Comparison of ENCODE assay signal across 25 cellular contexts in genomic region chr13:21616205-21616604, GRCh38. TPM values are rescaled to one million over a fixed set of nuclear protein-coding genes. Genes with fewer than 3 reads are reported as not detected.
DNase-seq lines count a peak whose midpoint lies in the region; ATAC-seq, FAIRE-seq and TF ChIP-seq lines count a peak whose summit lies in the region.
"Had no signal": no experiment of that assay in that cellular context is flagged by ENCODE, and none has a peak within 500 bp of the region (broad histone marks: within the 10 kb centered on the region; RNA-seq: fewer than 3 reads in every experiment).

No MANE protein-coding gene starts in this region.

- H3K27ac ChIP-seq in ACC112 (ENCODE audit: low read depth, low read length): no peak overlapping the region
- peak overlapping the region; percentile 44; the same call in 1 of the 2 replicates for H3K27ac ChIP-seq in VCaP
- no peak overlapping the region for H3K27ac ChIP-seq in upper lobe of left lung
- H3K27ac ChIP-seq: adrenal gland, brain microvascular endothelial cell, gastroesophageal sphincter had no signal

- ATAC-seq in upper lobe of left lung (ENCODE audit: low FRiP score in 2 of 2): no peak
- ATAC-seq: gastroesophageal sphincter, GM12878 had no signal

- TF ChIP-seq POLR2A in upper lobe of left lung (IDR thresholded peaks at IDR 0.05): no peak
- TF ChIP-seq POLR2A in GM12892 (IDR thresholded peaks at IDR 0.05; ENCODE audit: low read depth, low read length): no peak

- FAIRE-seq in GM19239 (lab: Jason Lieb, UNC) (peak; percentile 37), GM12892 (lab: Jason Lieb, UNC) (no peak)
- FAIRE-seq: GM12878, urothelium cell line had no signal

- H3K79me2 ChIP-seq in ACC112 (ENCODE audit: control insufficient read depth, insufficient read depth, low read length, unreplicated experiment): no peaks in the 10 kb centered on the region

- peak overlapping the region; percentile 57 for H2AFZ ChIP-seq in ACC112 (ENCODE audit: low read length, unreplicated experiment)

- H3K4me3 ChIP-seq in ACC112 (ENCODE audit: low read depth, low read length): no peak overlapping the region
- no peak overlapping the region for H3K4me3 ChIP-seq in upper lobe of left lung
- H3K4me3 ChIP-seq: gastroesophageal sphincter, GM12878, lung had no signal

- DNase-seq in GM19239 (ENCODE audit: insufficient read length, low spot score): no peak
- peak; percentile 27 for DNase-seq in left kidney (ENCODE audit: low read depth, low spot score)
- no peak for DNase-seq in epidermal melanocyte (ENCODE audit: insufficient read length, low spot score)
- DNase-seq in hippocampal formation (lab: John Stamatoyannopoulos, UW): no peak
- no peak for DNase-seq in upper lobe of left lung
- DNase-seq in GM12892 (ENCODE audit: insufficient read length): no peak
- DNase-seq: activated CD4-positive, alpha-beta T cell treated with anti-CD3 and anti-CD28 coated beads for 1 hour; activated gamma-delta T cell; brain microvascular endothelial cell; C1 segment of cervical spinal cord; effector memory CD4-positive, alpha-beta T cell; NCI-H1105; NCI-H2029 treated with DMSO at 0.1 percent for 48 hours; NCI-H226; SIG-M5; spleen; stimulated activated CD4-positive, alpha-beta T cell treated with anti-CD3 and anti-CD28 coated beads, Interleukin-2, amount 100 ng/mL, for 48 hours had no signal

- 82 to 84% methylated on average over 3 of the region's 3 CpGs for WGBS in upper lobe of left lung, 2 donors

- no peaks in the 10 kb centered on the region for H3K36me3 ChIP-seq in ACC112 (ENCODE audit: insufficient read depth, low read length)
- no peaks in the 10 kb centered on the region for H3K36me3 ChIP-seq in upper lobe of left lung
- H3K36me3 ChIP-seq: adrenal gland, brain microvascular endothelial cell, gastroesophageal sphincter, spleen had no signal

- H3K27me3 ChIP-seq in ACC112 (ENCODE audit: insufficient read depth, low read length) (peaks cover 27% of the 10 kb centered on the region), upper lobe of left lung (no peaks in the 10 kb centered on the region)
- H3K27me3 ChIP-seq: adrenal gland, brain microvascular endothelial cell had no signal

- peaks cover 8% of the 10 kb centered on the region for H3K4me1 ChIP-seq in ACC112 (ENCODE audit: control insufficient read depth, insufficient read depth, low read length, unreplicated experiment)
- peaks cover 0 to 4% (median 0%) of the 10 kb centered on the region in 4 donors for H3K4me1 ChIP-seq in upper lobe of left lung
- H3K4me1 ChIP-seq: adrenal gland, gastroesophageal sphincter had no signal

- TF ChIP-seq CTCF in VCaP (conservative IDR thresholded peaks at IDR 0.05): no peak
- TF ChIP-seq CTCF in upper lobe of left lung (IDR thresholded peaks at IDR 0.05): no peak

- TF ChIP-seq EP300 in upper lobe of left lung (IDR thresholded peaks at IDR 0.05): no peak

- H3K9me3 ChIP-seq in upper lobe of left lung: no peaks in the 10 kb centered on the region
- H3K9me3 ChIP-seq: adrenal gland, gastroesophageal sphincter, spleen had no signal

RNA-seq across cellular contexts. Expression of gene MICU2, which starts 12.2 kb away (rescaled TPM):
- 10 to 100 TPM; 27.9 to 80.4 (median 46.0) TPM for total RNA-seq in upper lobe of left lung
- 46.3 TPM for polyA plus RNA-seq in GM12892 (2012; ENCODE audit: missing spikeins)

RNA-seq across cellular contexts. Expression of gene FGF9, which starts 54.7 kb away (rescaled TPM):
- total RNA-seq in upper lobe of left lung: 1 to 10 TPM in 2 of 6 donors, under 1 TPM in 3, not detected in 1; 0.11 to 3.6 (median 0.79) TPM
- polyA plus RNA-seq in GM12892 (2012; ENCODE audit: missing spikeins): not detected
- total RNA-seq: T-helper 1 cell treated with Interleukin-12 subunit alpha and Interleukin-12 subunit beta and Interleukin-4 antibody, amounts not matched to agents 30 ng/mL and 1 ng/mL, for 36 hours had no signal
